Comparison of ENCODE assay signal across 8 cellular contexts in genomic region chr16:4800290-4801041, GRCh38. TPM values are rescaled to one million over a fixed set of nuclear protein-coding genes. Genes with fewer than 3 reads are reported as not detected.
A peak's percentile ranks its signal among the peaks of the same experiment; 100 is the strongest.
DNase-seq lines count a peak whose midpoint lies in the region; ATAC-seq and TF ChIP-seq lines count a peak whose summit lies in the region.

No MANE protein-coding gene starts in this region.

- H3K9ac ChIP-seq in mucosa of stomach (ENCODE audit: low read length) = peak overlapping the region; percentile 65

- H3K36me3 ChIP-seq in mucosa of stomach (ENCODE audit: control insufficient read depth, insufficient read depth, low read length) (no peaks in the 10 kb centered on the region), gastroesophageal sphincter (peaks cover 0 to 63% of the 10 kb centered on the region in 2 donors)

- DNase-seq in GDM1 (lab: John Stamatoyannopoulos, UW) (peak; percentile 31), NCI-H1694 (lab: John Stamatoyannopoulos, UW) (peak; percentile 33), caudate nucleus (lab: John Stamatoyannopoulos, UW) (peak in 60 of 61 donors; percentile 9 to 94 (median 74)), omental fat pad (ENCODE audit: low spot score) (no peak), foreskin fibroblast (no peak)

- no peaks in the 10 kb centered on the region for H3K27me3 ChIP-seq in mucosa of stomach (ENCODE audit: control insufficient read depth, insufficient read depth, low read length)
- no peaks in the 10 kb centered on the region for H3K27me3 ChIP-seq in gastroesophageal sphincter

- H3K27ac ChIP-seq in caudate nucleus (ENCODE audit: low read depth, low read length) (peak overlapping the region; percentile 97), gastroesophageal sphincter (peak overlapping the region in 1 of 4 donors; percentile 23)

- ATAC-seq in HG03354 (IDR thresholded peaks at IDR 0.05; ENCODE audit: poor library complexity, severe bottlenecking, unreplicated experiment) = no peak
- no peak for ATAC-seq in gastroesophageal sphincter
- no peak for ATAC-seq in omental fat pad (ENCODE audit: low FRiP score)

- no peak overlapping the region for H3K4me3 ChIP-seq in mucosa of stomach (ENCODE audit: low read length)
- H3K4me3 ChIP-seq in gastroesophageal sphincter = no peak overlapping the region
- no peak overlapping the region for H3K4me3 ChIP-seq in foreskin fibroblast (ENCODE audit: low read depth in 1 of 2, low read length in 2 of 2)

- H3K9me3 ChIP-seq in mucosa of stomach (ENCODE audit: control insufficient read depth, low read length) (no peaks in the 10 kb centered on the region), gastroesophageal sphincter (no peaks in the 10 kb centered on the region)

- no peak for TF ChIP-seq EP300 in gastroesophageal sphincter (IDR thresholded peaks at IDR 0.05)

- no peak for TF ChIP-seq POLR2A in gastroesophageal sphincter (IDR thresholded peaks at IDR 0.05)

- WGBS in gastroesophageal sphincter (ENCODE audit: low coverage in 1 of 2), 2 donors = 57 to 69% methylated on average over 3 to 6 of the region's 17 CpGs

- H3K4me1 ChIP-seq in mucosa of stomach (ENCODE audit: control insufficient read depth, insufficient read depth, low read length) = peaks cover 31% of the 10 kb centered on the region
- H3K4me1 ChIP-seq in gastroesophageal sphincter = peaks cover 0 to 47% (median 15%) of the 10 kb centered on the region in 3 donors

- TF ChIP-seq CTCF in gastroesophageal sphincter (IDR thresholded peaks at IDR 0.05) (no peak), omental fat pad (IDR thresholded peaks at IDR 0.05) (no peak), foreskin fibroblast (IDR thresholded peaks at IDR 0.05; ENCODE audit: low read depth, low read length) (no peak)

RNA-seq across cellular contexts. Expression of gene ROGDI, which starts 2.0 kb away (rescaled TPM):
- total RNA-seq in gastroesophageal sphincter (10 to 100 TPM; 37.6 to 85.9 (median 62.6) TPM), omental fat pad (1 to 10 TPM; 5.5 to 9.3 (median 8.0) TPM)

RNA-seq across cellular contexts. Expression of gene SMIM22, which starts 5.3 kb away (rescaled TPM):
- total RNA-seq in gastroesophageal sphincter (not detected), omental fat pad (not detected)

RNA-seq across cellular contexts. Expression of gene SEPTIN12, which starts 12.3 kb away (rescaled TPM):
- total RNA-seq in gastroesophageal sphincter (not detected), omental fat pad (not detected)

RNA-seq across cellular contexts. Expression of gene ZNF500, which starts 33.5 kb away (rescaled TPM):
- 10 to 100 TPM; 12.6 to 15.8 (median 13.8) TPM for total RNA-seq in gastroesophageal sphincter
- total RNA-seq in omental fat pad = 10 to 100 TPM in 2 of 4 donors, 1 to 10 TPM in 2; 8.9 to 18.6 (median 10.9) TPM

RNA-seq across cellular contexts. Expression of gene GLYR1, which starts 46.6 kb away (rescaled TPM):
- total RNA-seq in gastroesophageal sphincter (100 to 1,000 TPM in 2 of 4 donors, 10 to 100 TPM in 2; 86.0 to 129 (median 97.0) TPM), omental fat pad (10 to 100 TPM; 44.4 to 56.0 (median 52.0) TPM)

Comparison
In these comparisons a context has a peak if more than half of its experiments do, and no peak if none do; other contexts are left out.
1. DNase-seq: peak in GDM1 (single experiment), NCI-H1694 (single experiment) and caudate nucleus (60 of 61); none in omental fat pad (single experiment) and foreskin fibroblast (0 of 2).